ENCODE assay signal across 8 cellular contexts in the genomic region with DNA sequence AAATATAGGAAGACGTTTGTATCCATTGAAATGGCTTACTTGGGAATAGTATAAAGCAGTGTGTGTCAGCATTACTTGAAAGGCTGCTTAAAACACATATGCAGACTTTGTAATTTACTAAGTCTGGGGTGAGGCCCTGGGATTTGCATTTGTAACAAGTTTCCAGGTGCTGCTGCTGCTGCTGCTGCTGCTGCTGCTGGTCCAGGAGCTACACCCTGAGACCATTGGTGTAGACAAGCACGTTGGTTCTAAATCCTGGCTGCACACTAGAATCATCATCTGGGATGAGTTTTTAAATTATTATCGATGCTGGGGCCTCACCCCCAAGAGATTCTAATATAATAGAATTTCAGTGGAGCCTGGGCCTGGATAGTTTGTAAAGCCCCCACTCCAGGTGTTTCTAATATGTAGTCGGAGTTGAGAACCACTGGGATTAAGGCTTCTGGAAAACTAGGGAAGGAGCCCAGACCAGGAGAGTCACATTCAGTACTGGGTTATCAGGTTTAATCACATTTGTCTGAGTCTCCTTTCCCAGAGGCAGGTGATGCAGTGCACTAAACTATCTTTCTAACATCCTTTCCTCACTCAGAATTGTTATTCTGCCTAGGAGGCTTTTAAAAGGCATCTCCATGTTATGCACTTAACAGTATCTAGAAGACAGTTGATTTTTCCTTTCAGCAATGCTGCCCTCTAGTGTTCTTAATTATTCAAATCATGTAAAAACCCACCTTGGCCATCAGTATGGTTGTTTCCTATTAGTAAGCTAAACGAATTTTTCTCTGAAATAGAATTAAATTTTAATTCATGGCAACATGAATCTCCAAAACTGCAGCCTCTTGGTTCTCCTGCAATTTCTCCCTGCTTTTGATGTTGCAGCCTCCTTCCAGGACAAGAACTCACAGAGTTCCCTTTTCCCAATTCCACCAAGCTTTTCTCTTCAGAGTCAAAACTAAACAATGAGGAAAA. TPM values are rescaled to one million over a fixed set of nuclear protein-coding genes. Genes with fewer than 3 reads are reported as not detected.
DNase-seq lines count a peak whose midpoint lies in the region; ATAC-seq and TF ChIP-seq lines count a peak whose summit lies in the region.

No MANE protein-coding gene starts in this region.

- ATAC-seq in GM21576 (IDR thresholded peaks at IDR 0.05; ENCODE audit: unreplicated experiment) (peak; percentile 68), PC-3 (peak; percentile 62)

- POLR2A ChIA-PET in PC-3 (lab: Charles Lee; ENCODE audit: unreplicated experiment) = interaction anchor here (0.6 kb wide), 1 partner anchor 201 kb away, joined by 3 read pairs; no protein-coding TSS in a partner anchor

- H3K4me2 ChIP-seq in KMS-11 = no peak overlapping the region
- H3K4me2 ChIP-seq in PC-3 (ENCODE audit: low read length) = no peak overlapping the region

- no peak overlapping the region for H3K27ac ChIP-seq in KMS-11
- H3K27ac ChIP-seq in PC-3 (ENCODE audit: low read length) = no peak overlapping the region

- H4K20me1 ChIP-seq in KMS-11 (ENCODE audit: insufficient read depth) = no peaks in the 10 kb centered on the region
- no peaks in the 10 kb centered on the region for H4K20me1 ChIP-seq in PC-3 (ENCODE audit: low read length)

- H3K4me3 ChIP-seq in KMS-11 (IDR thresholded peaks at IDR 0.05; ENCODE audit: insufficient read depth, low read depth, low read length) (no peak overlapping the region), PC-3 (ENCODE audit: low read length) (no peak overlapping the region)

- H3K27me3 ChIP-seq in KMS-11 (ENCODE audit: insufficient read depth, low read depth) (no peaks in the 10 kb centered on the region), PC-3 (ENCODE audit: low read length) (0 out of 2 replicates have a peak, but pooled peaks cover 3% of the 10 kb centered on the region)

- H3F3A ChIP-seq in PC-3 (ENCODE audit: low read length, unreplicated experiment) = no peaks in the 10 kb centered on the region

- intact Hi-C loops in PC-3 (cut with micrococcal nuclease) = loop anchor here (1.0 to 5.0 kb wide), 6 partner anchors 37 to 512 kb away; no protein-coding TSS in a partner anchor

- no peaks in the 10 kb centered on the region for H3K9me2 ChIP-seq in PC-3 (replicated peaks; ENCODE audit: low read length)

- H3K79me2 ChIP-seq in KMS-11 (ENCODE audit: insufficient read depth, low read depth) = no peaks in the 10 kb centered on the region
- no peaks in the 10 kb centered on the region for H3K79me2 ChIP-seq in PC-3 (ENCODE audit: low read length)

- DNase-seq in ELR (ENCODE audit: low read depth) = peak; percentile 76
- peak; percentile 86 for DNase-seq in PC-3
- DNase-seq in dermis microvascular lymphatic vessel endothelial cell (ENCODE audit: low read depth in 2 of 2) = peak; percentile 34 to 65
- peak; percentile 66 to 78 for DNase-seq in lung microvascular endothelial cell (ENCODE audit: low read depth in 2 of 2)
- no peak for DNase-seq in ureter (ENCODE audit: low spot score)
- DNase-seq in stimulated activated CD4-positive, alpha-beta T cell treated with anti-CD3 and anti-CD28 coated beads, Interleukin-1b, Interleukin-23, amount 100 ng/mL, for 48 hours = no peak

- CTCF ChIA-PET in PC-3 (lab: Charles Lee) = interaction anchor here (0.5 to 1.2 kb wide), 13 partner anchors 26 to 628 kb away, joined by 3 to 16 read pairs (median 5); no protein-coding TSS in a partner anchor

- H3K9ac ChIP-seq in KMS-11 (no peak overlapping the region), PC-3 (ENCODE audit: low read length) (no peak overlapping the region)

- BruUV-seq in PC-3 (replicated peaks; lab: Mats Ljungman, UMichigan) = no TSS peak

- H3K4me1 ChIP-seq in KMS-11 (ENCODE audit: low read depth, poor library complexity, severe bottlenecking) (no peaks in the 10 kb centered on the region), PC-3 (ENCODE audit: insufficient read depth, low read length) (peaks cover 19% of the 10 kb centered on the region)

- H3K9me3 ChIP-seq in PC-3 (ENCODE audit: low read length) = no peaks in the 10 kb centered on the region

- peak; percentile 88 for TF ChIP-seq CTCF in KMS-11 (conservative IDR thresholded peaks at IDR 0.05; ENCODE audit: low read depth, low read length)
- TF ChIP-seq CTCF in PC-3 (conservative IDR thresholded peaks at IDR 0.05; ENCODE audit: low read depth, low read length) = peak; percentile 75

- H3K36me3 ChIP-seq in KMS-11 (ENCODE audit: insufficient read depth) (no peaks in the 10 kb centered on the region), PC-3 (ENCODE audit: low read depth, low read length) (no peaks in the 10 kb centered on the region)

- H2AFZ ChIP-seq in KMS-11 (ENCODE audit: low read depth) (no peak overlapping the region; the same call in 1 of the 2 replicates), PC-3 (ENCODE audit: low read length) (no peak overlapping the region)

RNA-seq across cellular contexts. Expression of a gene that starts 45.4 kb away (rescaled TPM):
- total RNA-seq in PC-3 (2014; rRNA removed) (171 and 178 TPM in 2 replicates), dermis microvascular lymphatic vessel endothelial cell (157 and 161 TPM in 2 replicates), lung microvascular endothelial cell (130 and 141 TPM in 2 replicates), ureter (137 TPM)

Comparison
In these comparisons a context has a peak if more than half of its experiments do, and no peak if none do; other contexts are left out.
1. DNase-seq: peak in ELR (single experiment), PC-3 (single experiment), dermis microvascular lymphatic vessel endothelial cell (2 of 2) and lung microvascular endothelial cell (2 of 2); none in ureter (single experiment) and stimulated activated CD4-positive, alpha-beta T cell treated with anti-CD3 and anti-CD28 coated beads, Interleukin-1b, Interleukin-23, amount 100 ng/mL, for 48 hours (single experiment).